8 cellular contexts compared by ENCODE assay signal in genomic region chr7:95330194-95331003, GRCh38. TPM values are rescaled to one million over a fixed set of nuclear protein-coding genes. Genes with fewer than 3 reads are reported as not detected.
DNase-seq lines count a peak whose midpoint lies in the region; ATAC-seq, FAIRE-seq and TF ChIP-seq lines count a peak whose summit lies in the region.

No MANE protein-coding gene starts in this region.

- POLR2A ChIA-PET in SK-N-SH (lab: Yijun Ruan, JAX) = no interaction called here

- TF ChIP-seq RAD21 in SK-N-SH (IDR thresholded peaks at IDR 0.05; ENCODE audit: low read length) = no peak

- no peaks in the 10 kb centered on the region; the same call in 1 of the 2 replicates for H3K9me2 ChIP-seq in SK-N-SH

- peaks cover 10% of the 10 kb centered on the region for H3K4me1 Mint-ChIP-seq in activated naive CD4-positive, alpha-beta T cell treated with anti-CD3 and anti-CD28 coated beads for 36 hours (ENCODE audit: low read depth)
- peaks cover 11 to 17% of the 10 kb centered on the region in 2 donors for H3K4me1 Mint-ChIP-seq in immature natural killer cell

- TF ChIP-seq EP300 in SK-N-SH (IDR thresholded peaks at IDR 0.05; ENCODE audit: borderline replicate concordance in 1 of 2, low read depth in 1 of 2, low read length in 1 of 2) = no peak

- peak overlapping the region; percentile 67 for H3K4me2 ChIP-seq in SK-N-SH

- 13% methylated on average over 4 of the region's 4 CpGs for WGBS in SK-N-SH (ENCODE audit: low lambda C conversion rate)
- WGBS in urinary bladder = 47% methylated on average over 4 of the region's 4 CpGs

- no peaks in the 10 kb centered on the region for H3K79me2 ChIP-seq in SK-N-SH (ENCODE audit: insufficient read depth)

- H3K9ac ChIP-seq in SK-N-SH = peak overlapping the region; percentile 23; the same call in 1 of the 2 replicates

- intact Hi-C loops in activated naive CD4-positive, alpha-beta T cell treated with anti-CD3 and anti-CD28 coated beads for 36 hours (cut with micrococcal nuclease) = loop anchor here (10.0 kb wide), 1 partner anchor 144 kb away; no protein-coding TSS in a partner anchor

- peaks cover 16% of the 10 kb centered on the region for H3F3A ChIP-seq in SK-N-SH (replicated peaks; ENCODE audit: insufficient read depth)

- H3K4me3 Mint-ChIP-seq in activated naive CD4-positive, alpha-beta T cell treated with anti-CD3 and anti-CD28 coated beads for 36 hours = peak overlapping the region; percentile 61
- H3K4me3 Mint-ChIP-seq in immature natural killer cell = peak overlapping the region; percentile 68 to 80 (median 70)

- H3K36me3 Mint-ChIP-seq in activated naive CD4-positive, alpha-beta T cell treated with anti-CD3 and anti-CD28 coated beads for 36 hours (ENCODE audit: low read depth) = no peaks in the 10 kb centered on the region
- no peaks in the 10 kb centered on the region for H3K36me3 Mint-ChIP-seq in immature natural killer cell

- no peaks in the 10 kb centered on the region for H4K20me1 ChIP-seq in SK-N-SH (ENCODE audit: insufficient read depth)

- H3K27ac ChIP-seq in SK-N-SH (ENCODE audit: low read depth in 2 of 2, low read length in 1 of 2) = peak overlapping the region in 1 of 2 experiments; percentile 1; a peak in 1 of 4 replicates
- no peak overlapping the region for H3K27ac ChIP-seq in urinary bladder (ENCODE audit: low read depth)

- peaks cover 5% of the 10 kb centered on the region; the same call in 1 of the 2 replicates for H3K9me3 ChIP-seq in SK-N-SH

- H3K36me3 ChIP-seq in SK-N-SH (replicated peaks in 1 of 2; ENCODE audit: control insufficient read depth in 1 of 2, insufficient read depth in 2 of 2, low read length in 1 of 2) (no peaks in the 10 kb centered on the region), urinary bladder (ENCODE audit: insufficient read depth) (no peaks in the 10 kb centered on the region)

- H3K27me3 Mint-ChIP-seq in activated naive CD4-positive, alpha-beta T cell treated with anti-CD3 and anti-CD28 coated beads for 36 hours (ENCODE audit: low read depth) = no peaks in the 10 kb centered on the region
- peaks cover 0 to 2% (median 2%) of the 10 kb centered on the region in 3 donors for H3K27me3 Mint-ChIP-seq in immature natural killer cell (ENCODE audit: low read depth in 3 of 3)

- ATAC-seq in HG02970 (IDR thresholded peaks at IDR 0.05; ENCODE audit: low FRiP score, unreplicated experiment) = peak; percentile 85

- H2AFZ ChIP-seq in SK-N-SH (ENCODE audit: low read depth) = peak overlapping the region; percentile 93

- peak overlapping the region; percentile 44 to 52; a peak in 3 of 4 replicates for H3K4me3 ChIP-seq in SK-N-SH (ENCODE audit: low read depth in 2 of 2, low read length in 1 of 2)
- H3K4me3 ChIP-seq in urinary bladder (ENCODE audit: low read depth, low read length) = peak overlapping the region; percentile 33

- peaks cover 0 to 2% of the 10 kb centered on the region in 2 experiments; a peak in 1 of 4 replicates for H3K4me1 ChIP-seq in SK-N-SH (ENCODE audit: control insufficient read depth in 1 of 2, insufficient read depth in 2 of 2, low read depth in 1 of 2, low read length in 1 of 2)
- H3K4me1 ChIP-seq in urinary bladder (ENCODE audit: insufficient read depth) = peaks cover 1% of the 10 kb centered on the region

- CTCF ChIA-PET in activated naive CD4-positive, alpha-beta T cell treated with anti-CD3 and anti-CD28 coated beads for 36 hours (lab: Charles Lee) = interaction anchor here (1.2 kb wide), 1 partner anchor 19 kb away, joined by 3 read pairs; no protein-coding TSS in a partner anchor
- CTCF ChIA-PET in SK-N-SH (lab: Yijun Ruan, JAX) = no interaction called here

- H3K27ac Mint-ChIP-seq in activated naive CD4-positive, alpha-beta T cell treated with anti-CD3 and anti-CD28 coated beads for 36 hours = no peak overlapping the region
- peak overlapping the region; percentile 49 to 90 (median 85) for H3K27ac Mint-ChIP-seq in immature natural killer cell

- no peaks in the 10 kb centered on the region for H3K9me3 Mint-ChIP-seq in activated naive CD4-positive, alpha-beta T cell treated with anti-CD3 and anti-CD28 coated beads for 36 hours
- no peaks in the 10 kb centered on the region for H3K9me3 Mint-ChIP-seq in immature natural killer cell

- no peak for DNase-seq in activated naive CD4-positive, alpha-beta T cell treated with anti-CD3 and anti-CD28 coated beads for 36 hours
- DNase-seq in activated naive CD4-positive, alpha-beta T cell treated with Interleukin-2 at 50 U/mL for 16 hours = no peak
- DNase-seq in SK-N-SH (no peak), immature natural killer cell (peak; percentile 23 to 38 (median 32)), frontal cortex (ENCODE audit: low spot score in 2 of 2) (no peak)
- no peak for DNase-seq in activated CD4-positive, CD25-positive, alpha-beta regulatory T cell treated with anti-CD3 and anti-CD28 coated beads, Interleukin-2, amount 50 U/mL, for 72 hours

- H3K27me3 ChIP-seq in SK-N-SH (ENCODE audit: insufficient read depth) = no peaks in the 10 kb centered on the region

- FAIRE-seq in frontal cortex (lab: Jason Lieb, UNC) = no peak

- TF ChIP-seq CTCF in SK-N-SH (IDR thresholded peaks at IDR 0.05) = no peak

TF ChIP-seq in SK-N-SH, 30 proteins besides CTCF, POLR2A, EP300 and RAD21:
- no peak for TF ChIP-seq RCOR1 (IDR thresholded peaks at IDR 0.05; ENCODE audit: low read length)
- no peak for TF ChIP-seq EZH2phosphoT487 (IDR thresholded peaks at IDR 0.05; ENCODE audit: borderline replicate concordance, low read depth)
- no peak for TF ChIP-seq GATA2 (CRISPR knock-in tag; IDR thresholded peaks at IDR 0.05)
- no peak for TF ChIP-seq MXI1 (IDR thresholded peaks at IDR 0.05; ENCODE audit: low read depth, low read length)
- TF ChIP-seq NFIC (IDR thresholded peaks at IDR 0.05; ENCODE audit: borderline replicate concordance) = no peak
- TF ChIP-seq RXRA (IDR thresholded peaks at IDR 0.05; ENCODE audit: borderline replicate concordance, low read depth) = no peak
- TF ChIP-seq PBX3 (IDR thresholded peaks at IDR 0.05) = no peak
- TF ChIP-seq, protein P1, sequence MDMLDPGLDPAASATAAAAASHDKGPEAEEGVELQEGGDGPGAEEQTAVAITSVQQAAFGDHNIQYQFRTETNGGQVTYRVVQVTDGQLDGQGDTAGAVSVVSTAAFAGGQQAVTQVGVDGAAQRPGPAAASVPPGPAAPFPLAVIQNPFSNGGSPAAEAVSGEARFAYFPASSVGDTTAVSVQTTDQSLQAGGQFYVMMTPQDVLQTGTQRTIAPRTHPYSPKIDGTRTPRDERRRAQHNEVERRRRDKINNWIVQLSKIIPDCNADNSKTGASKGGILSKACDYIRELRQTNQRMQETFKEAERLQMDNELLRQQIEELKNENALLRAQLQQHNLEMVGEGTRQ (IDR thresholded peaks at IDR 0.05; ENCODE audit: borderline replicate concordance, low read depth, low read length) = no peak
- no peak for TF ChIP-seq FOSL2 (IDR thresholded peaks at IDR 0.05; ENCODE audit: borderline replicate concordance, low read depth)
- TF ChIP-seq, protein P2, sequence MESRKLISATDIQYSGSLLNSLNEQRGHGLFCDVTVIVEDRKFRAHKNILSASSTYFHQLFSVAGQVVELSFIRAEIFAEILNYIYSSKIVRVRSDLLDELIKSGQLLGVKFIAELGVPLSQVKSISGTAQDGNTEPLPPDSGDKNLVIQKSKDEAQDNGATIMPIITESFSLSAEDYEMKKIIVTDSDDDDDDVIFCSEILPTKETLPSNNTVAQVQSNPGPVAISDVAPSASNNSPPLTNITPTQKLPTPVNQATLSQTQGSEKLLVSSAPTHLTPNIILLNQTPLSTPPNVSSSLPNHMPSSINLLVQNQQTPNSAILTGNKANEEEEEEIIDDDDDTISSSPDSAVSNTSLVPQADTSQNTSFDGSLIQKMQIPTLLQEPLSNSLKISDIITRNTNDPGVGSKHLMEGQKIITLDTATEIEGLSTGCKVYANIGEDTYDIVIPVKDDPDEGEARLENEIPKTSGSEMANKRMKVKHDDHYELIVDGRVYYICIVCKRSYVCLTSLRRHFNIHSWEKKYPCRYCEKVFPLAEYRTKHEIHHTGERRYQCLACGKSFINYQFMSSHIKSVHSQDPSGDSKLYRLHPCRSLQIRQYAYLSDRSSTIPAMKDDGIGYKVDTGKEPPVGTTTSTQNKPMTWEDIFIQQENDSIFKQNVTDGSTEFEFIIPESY (IDR thresholded peaks at IDR 0.05; ENCODE audit: borderline replicate concordance, low read depth) = no peak

RNA-seq across cellular contexts. Expression of gene PON1, which starts 6.1 kb away (rescaled TPM):
- total RNA-seq in activated naive CD4-positive, alpha-beta T cell treated with anti-CD3 and anti-CD28 coated beads for 36 hours = not detected
- not detected in 2 replicates for polyA plus RNA-seq in SK-N-SH (2012; rRNA removed)
- 0.08 TPM in 1 of 2 replicates, not detected in the other for polyA plus RNA-seq in SK-N-SH (2012; cell fraction: cytosol; rRNA removed)
- polyA plus RNA-seq in SK-N-SH (2012; cell fraction: nucleus; rRNA removed) = not detected in 2 replicates
- under 1 TPM in 1 of 3 donors, not detected in 2; 0.75 TPM for polyA plus RNA-seq in immature natural killer cell
- not detected for total RNA-seq in urinary bladder
- polyA plus RNA-seq in urinary bladder = 0.13 TPM
- not detected for total RNA-seq in frontal cortex

Comparison
In these comparisons a context has a peak if more than half of its experiments do, and no peak if none do; other contexts are left out.
1. DNase-seq: peak in immature natural killer cell (3 of 3); none in activated naive CD4-positive, alpha-beta T cell treated with anti-CD3 and anti-CD28 coated beads for 36 hours (single experiment), activated naive CD4-positive, alpha-beta T cell treated with Interleukin-2 at 50 U/mL for 16 hours (single experiment), SK-N-SH (single experiment), activated CD4-positive, CD25-positive, alpha-beta regulatory T cell treated with anti-CD3 and anti-CD28 coated beads, Interleukin-2, amount 50 U/mL, for 72 hours (single experiment) and frontal cortex (0 of 2).